Comparison of ENCODE assay signal across 2 cellular contexts in genomic region chr1:6437017-6437700, GRCh38. TPM values are rescaled to one million over a fixed set of nuclear protein-coding genes. Genes with fewer than 3 reads are reported as not detected.
DNase-seq lines count a peak whose midpoint lies in the region.

No MANE protein-coding gene starts in this region.

- peak; percentile 16 for DNase-seq in DMS79 treated with DMSO at 0.1 percent for 48 hours (lab: John Stamatoyannopoulos, UW)
- peak; percentile 40 for DNase-seq in dermis blood vessel endothelial cell

RNA-seq across cellular contexts. Expression of gene ESPN, which starts 12.6 kb away (rescaled TPM):
- 0.60 and 0.68 TPM in 2 replicates for total RNA-seq in dermis blood vessel endothelial cell

RNA-seq across cellular contexts. Expression of gene HES2, which starts 17.4 kb away (rescaled TPM):
- total RNA-seq in dermis blood vessel endothelial cell = 9.9 and 14.1 TPM in 2 replicates

RNA-seq across cellular contexts. Expression of gene TNFRSF25, which starts 28.8 kb away (rescaled TPM):
- total RNA-seq in dermis blood vessel endothelial cell = 8.0 and 17.4 TPM in 2 replicates

RNA-seq across cellular contexts. Expression of gene ACOT7, which starts 43.6 kb away (rescaled TPM):
- total RNA-seq in dermis blood vessel endothelial cell = 17.5 and 33.7 TPM in 2 replicates

RNA-seq across cellular contexts. Expression of gene PLEKHG5, which starts 54.3 kb away (rescaled TPM):
- 36.9 and 50.9 TPM in 2 replicates for total RNA-seq in dermis blood vessel endothelial cell
